10 cellular contexts compared by ENCODE assay signal in the genomic region with DNA sequence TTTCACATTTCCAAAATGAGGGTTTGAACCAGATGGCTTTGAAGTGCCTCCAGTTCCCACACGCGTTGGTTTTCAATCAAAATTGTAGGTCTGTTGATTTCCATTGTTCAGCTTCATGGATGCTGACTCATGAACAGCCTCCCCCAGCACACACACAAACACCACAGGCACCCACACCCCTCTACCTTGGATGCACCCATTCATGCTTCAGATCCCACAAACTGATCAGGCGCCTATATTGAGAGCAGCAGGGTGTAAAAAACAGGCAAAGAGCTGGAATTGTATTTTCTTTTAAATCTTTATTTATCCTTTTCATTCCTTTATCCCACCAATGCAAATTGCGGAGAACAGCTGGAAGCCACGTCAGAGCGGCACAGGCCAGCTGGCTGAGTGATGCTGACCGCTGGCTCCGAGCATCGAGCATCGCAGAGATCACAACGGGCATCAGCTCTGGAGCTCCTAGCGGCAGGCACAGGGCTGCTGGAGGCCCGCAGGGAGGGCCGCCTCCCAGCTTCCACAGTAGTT. TPM values are rescaled to one million over a fixed set of nuclear protein-coding genes. Genes with fewer than 3 reads are reported as not detected.
A peak's percentile ranks its signal among the peaks of the same experiment; 100 is the strongest.
DNase-seq lines count a peak whose midpoint lies in the region; ATAC-seq, FAIRE-seq and TF ChIP-seq lines count a peak whose summit lies in the region.
"Had no signal": no experiment of that assay in that cellular context is flagged by ENCODE, and none has a peak within 500 bp of the region (broad histone marks: within the 10 kb centered on the region; RNA-seq: fewer than 3 reads in every experiment).

No MANE protein-coding gene starts in this region.

- H3K4me2 ChIP-seq in DOHH2 (ENCODE audit: low read length) (peak overlapping the region; percentile 69), K562 (ENCODE audit: insufficient read depth, low read length) (no peak overlapping the region)

- POLR2A ChIA-PET in K562 (lab: Yijun Ruan, JAX), result interaction anchor here (0.6 to 0.8 kb wide), 2 partner anchors 15 to 92 kb away, joined by 3 to 6 read pairs; no protein-coding TSS in a partner anchor

- TF ChIP-seq POLR2A in K562 (conservative IDR thresholded peaks at IDR 0.05), result no peak

- H3K4me1 ChIP-seq in DOHH2 (ENCODE audit: control insufficient read depth, low read length) (peaks cover 40% of the 10 kb centered on the region), K562 (replicated peaks in 1 of 2; ENCODE audit: control insufficient read depth in 2 of 2, insufficient read depth in 2 of 2, low read length in 2 of 2) (peaks cover 27 to 65% of the 10 kb centered on the region in 2 experiments), mesodermal cell (ENCODE audit: control insufficient read depth, insufficient read depth, low read length, poor library complexity, severe bottlenecking) (peaks cover 74% of the 10 kb centered on the region)

- H3K9me1 ChIP-seq in K562 (ENCODE audit: control insufficient read depth, insufficient read depth, low read length), result peaks cover 2% of the 10 kb centered on the region

- FAIRE-seq in K562 (lab: Jason Lieb, UNC), result no peak

- no peaks in the 10 kb centered on the region for H3K9me2 ChIP-seq in DOHH2 (replicated peaks; ENCODE audit: control insufficient read depth, low read length)

- H2AFZ ChIP-seq in K562 (ENCODE audit: low read depth, low read length), result no peak overlapping the region

- H3K79me2 ChIP-seq in DOHH2 (ENCODE audit: control insufficient read depth, low read length) (no peaks in the 10 kb centered on the region), K562 (ENCODE audit: control insufficient read depth, insufficient read depth, low read length) (no peaks in the 10 kb centered on the region)

- TF ChIP-seq EP300 in K562 (IDR thresholded peaks at IDR 0.05; ENCODE audit: low read length), result no peak

- H3K27ac ChIP-seq in DOHH2 (ENCODE audit: low read depth, low read length) (no peak overlapping the region), K562 (ENCODE audit: extremely low read depth, low read depth, low read length) (no peak overlapping the region), mesodermal cell (ENCODE audit: low read depth, low read length, severe bottlenecking) (peak overlapping the region; percentile 96)

- 74% methylated on average over 14 of the region's 14 CpGs for WGBS in K562 (ENCODE audit: insufficient coverage, low coverage, missing lambda C conversion rate)
- 68 to 85% methylated on average over 11 to 13 of the region's 14 CpGs for WGBS in mesodermal cell (ENCODE audit: insufficient coverage in 2 of 2), 2 experiments

- ATAC-seq in K562 (no peak), GM21423 (IDR thresholded peaks at IDR 0.05; ENCODE audit: unreplicated experiment) (no peak), HG03520 (IDR thresholded peaks at IDR 0.05; ENCODE audit: unreplicated experiment) (no peak), GM19452 (IDR thresholded peaks at IDR 0.05; ENCODE audit: unreplicated experiment) (no peak)

- BruUV-seq in K562 (replicated peaks; lab: Mats Ljungman, UMichigan), result no TSS peak

- H3K27me3 ChIP-seq in DOHH2 (ENCODE audit: control insufficient read depth, low read length), result no peaks in the 10 kb centered on the region
- H3K27me3 ChIP-seq in K562 (ENCODE audit: control insufficient read depth in 2 of 2, insufficient read depth in 2 of 2, low read length in 2 of 2), result no peaks in the 10 kb centered on the region

- peaks cover 14% of the 10 kb centered on the region for H3F3A ChIP-seq in DOHH2 (ENCODE audit: control insufficient read depth, insufficient read depth)

- no peaks in the 10 kb centered on the region for H3K9me3 ChIP-seq in DOHH2 (ENCODE audit: control insufficient read depth, insufficient read depth, low read length)
- no peaks in the 10 kb centered on the region for H3K9me3 ChIP-seq in K562 (replicated peaks; ENCODE audit: control insufficient read depth, insufficient read depth, low read depth, low read length)
- H3K9me3 ChIP-seq in mesodermal cell (ENCODE audit: control insufficient read depth, low read length), result no peaks in the 10 kb centered on the region

- DNase-seq in M059J (ENCODE audit: low read depth) (peak; percentile 55), K562 (ENCODE audit: extremely low read depth in 1 of 4, low spot score in 3 of 4) (peak in 1 of 4 experiments; percentile 32), occipital lobe (lab: John Stamatoyannopoulos, UW) (no peak)
- DNase-seq: NCI-H1436, SW 1271 had no signal

- no peaks in the 10 kb centered on the region for H4K20me1 ChIP-seq in DOHH2 (ENCODE audit: control insufficient read depth, insufficient read depth, low read depth, low read length)
- peaks cover 10% of the 10 kb centered on the region for H4K20me1 ChIP-seq in K562 (replicated peaks; ENCODE audit: control insufficient read depth, insufficient read depth, low read length)

- in situ Hi-C loops in K562 (cut with MboI), result no loop called here

- no peak for TF ChIP-seq RAD21 in K562 (CRISPR knock-in tag; conservative IDR thresholded peaks at IDR 0.05 in 1 of 2, IDR thresholded peaks at IDR 0.05 in 1 of 2)

- H3K36me3 ChIP-seq in DOHH2 (ENCODE audit: control insufficient read depth, low read length) (no peaks in the 10 kb centered on the region), K562 (ENCODE audit: control insufficient read depth, insufficient read depth, low read length) (no peaks in the 10 kb centered on the region), mesodermal cell (ENCODE audit: control insufficient read depth, insufficient read depth, low read length) (no peaks in the 10 kb centered on the region)

- TF ChIP-seq CTCF in DOHH2 (IDR thresholded peaks at IDR 0.05; ENCODE audit: low read depth, low read length, poor library complexity, severe bottlenecking) (no peak), K562 (IDR thresholded peaks at IDR 0.05 in 2 of 3, conservative IDR thresholded peaks at IDR 0.05 in 1 of 3; ENCODE audit: insufficient read depth in 2 of 3, low read depth in 1 of 3, low read length in 3 of 3) (no peak)

- no peak overlapping the region for H3K9ac ChIP-seq in K562 (ENCODE audit: insufficient read depth in 1 of 2, low read depth in 2 of 2, low read length in 2 of 2)

- intact Hi-C loops in K562 (cut with micrococcal nuclease), result no loop called here

- no peak overlapping the region; the same call in 1 of the 2 replicates for H3K4me3 ChIP-seq in DOHH2 (ENCODE audit: low read length)
- H3K4me3 ChIP-seq in K562, result no peak overlapping the region
- no peak overlapping the region for H3K4me3 ChIP-seq in mesodermal cell (ENCODE audit: extremely low read depth, insufficient read depth, low read length, poor library complexity, severe bottlenecking)

- CTCF ChIA-PET in K562 (lab: Yijun Ruan, JAX; ENCODE audit: low intra/inter-chr PET ratio), result no interaction called here

TF ChIP-seq in K562, 482 proteins besides CTCF, POLR2A, EP300 and RAD21 (continues in another document):
- TF ChIP-seq, protein P1, sequence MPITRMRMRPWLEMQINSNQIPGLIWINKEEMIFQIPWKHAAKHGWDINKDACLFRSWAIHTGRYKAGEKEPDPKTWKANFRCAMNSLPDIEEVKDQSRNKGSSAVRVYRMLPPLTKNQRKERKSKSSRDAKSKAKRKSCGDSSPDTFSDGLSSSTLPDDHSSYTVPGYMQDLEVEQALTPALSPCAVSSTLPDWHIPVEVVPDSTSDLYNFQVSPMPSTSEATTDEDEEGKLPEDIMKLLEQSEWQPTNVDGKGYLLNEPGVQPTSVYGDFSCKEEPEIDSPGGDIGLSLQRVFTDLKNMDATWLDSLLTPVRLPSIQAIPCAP (CRISPR knock-in tag; IDR thresholded peaks at IDR 0.05; ENCODE audit: borderline replicate concordance), result no peak
- TF ChIP-seq ZNF316 (IDR thresholded peaks at IDR 0.05) (peak; percentile 71), ZNF224 (CRISPR knock-in tag; IDR thresholded peaks at IDR 0.05) (no peak), NFE2 (IDR thresholded peaks at IDR 0.05; ENCODE audit: low read depth) (peak; percentile 61; the same call in 1 of the 2 replicates)
- TF ChIP-seq, protein P2, sequence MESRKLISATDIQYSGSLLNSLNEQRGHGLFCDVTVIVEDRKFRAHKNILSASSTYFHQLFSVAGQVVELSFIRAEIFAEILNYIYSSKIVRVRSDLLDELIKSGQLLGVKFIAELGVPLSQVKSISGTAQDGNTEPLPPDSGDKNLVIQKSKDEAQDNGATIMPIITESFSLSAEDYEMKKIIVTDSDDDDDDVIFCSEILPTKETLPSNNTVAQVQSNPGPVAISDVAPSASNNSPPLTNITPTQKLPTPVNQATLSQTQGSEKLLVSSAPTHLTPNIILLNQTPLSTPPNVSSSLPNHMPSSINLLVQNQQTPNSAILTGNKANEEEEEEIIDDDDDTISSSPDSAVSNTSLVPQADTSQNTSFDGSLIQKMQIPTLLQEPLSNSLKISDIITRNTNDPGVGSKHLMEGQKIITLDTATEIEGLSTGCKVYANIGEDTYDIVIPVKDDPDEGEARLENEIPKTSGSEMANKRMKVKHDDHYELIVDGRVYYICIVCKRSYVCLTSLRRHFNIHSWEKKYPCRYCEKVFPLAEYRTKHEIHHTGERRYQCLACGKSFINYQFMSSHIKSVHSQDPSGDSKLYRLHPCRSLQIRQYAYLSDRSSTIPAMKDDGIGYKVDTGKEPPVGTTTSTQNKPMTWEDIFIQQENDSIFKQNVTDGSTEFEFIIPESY (CRISPR knock-in tag; IDR thresholded peaks at IDR 0.05), result peak; percentile 72

RNA-seq across cellular contexts. Expression of a gene that starts 29.3 kb away (rescaled TPM):
- total RNA-seq in M059J (2014; rRNA removed; shearing (Covaris generic)), result 32.3 and 36.3 TPM in 2 replicates
- 88.3 and 95.2 TPM in 2 replicates for total RNA-seq in K562 (2011; cell fraction: chromatin; rRNA removed; ENCODE audit: low replicate concordance)
- total RNA-seq in K562 (2011; cell fraction: nucleolus; rRNA removed), result 51.5 and 54.2 TPM in 2 replicates
- 88.9 and 141 TPM in 2 replicates for total RNA-seq in K562 (2011; cell fraction: nucleoplasm; rRNA removed)
- total RNA-seq in K562 (2014; rRNA removed) (49.4 and 56.9 TPM in 2 replicates), K562 (2014; rRNA removed; fragmentation: Illumina TruSeq; extraction: Trizol) (61.1 and 64.2 TPM in 2 replicates), K562 (2015; rRNA removed; fragmentation: Illumina TruSeq; extraction: Trizol) (48.4 and 49.8 TPM in 2 replicates), K562 (2021) (51.8 and 59.4 TPM in 2 replicates), occipital lobe (41.8 TPM)
- polyA plus RNA-seq in K562 (2011; rRNA removed) (107 and 108 TPM in 2 replicates), K562 (2014; fragmentation: Illumina TruSeq; extraction: Trizol) (71.0 and 72.2 TPM in 2 replicates), K562 (2014; fragmentation: Nextera tagmentation; extraction: Ambion mirVana) (10 to 100 TPM; 74.5 to 86.8 TPM), K562 (2014; rRNA removed) (55.2 and 59.5 TPM in 2 replicates)
- 40.2 and 54.9 TPM in 2 replicates for polyA plus RNA-seq in K562 (2011; cell fraction: cytosol; rRNA removed)
- 48.4 and 66.4 TPM in 2 replicates for polyA plus RNA-seq in K562 (2011; cell fraction: nucleus; rRNA removed)
- polyA plus RNA-seq in K562 (2012), result 57.0 and 64.2 TPM in 2 replicates
- polyA minus RNA-seq in K562 (2011; rRNA and poly(A)+ RNA removed), result 60.0 and 78.8 TPM in 2 replicates
- 16.2 and 25.4 TPM in 2 replicates for polyA minus RNA-seq in K562 (2011; cell fraction: cytosol; rRNA and poly(A)+ RNA removed)
- polyA minus RNA-seq in K562 (2011; cell fraction: nucleus; rRNA and poly(A)+ RNA removed), result 29.8 and 53.8 TPM in 2 replicates
- 55.5 TPM for polyA plus RNA-seq in mesodermal cell (2013, experiment 1 of 2)
- polyA plus RNA-seq in mesodermal cell (2013, experiment 2 of 2), result 49.7 TPM
